Comparison of ENCODE assay signal across 1 cellular context in genomic region chr13:108919036-108919907, GRCh38.
TF ChIP-seq lines count a peak whose summit lies in the region.

No MANE protein-coding gene starts in this region.

TF ChIP-seq in GM23338, 12 proteins besides CTCF, POLR2A, EP300 and RAD21 (continued from another document):
- TF ChIP-seq REST (IDR thresholded peaks at IDR 0.05; ENCODE audit: unreplicated experiment) (no peak), ZNF114 (CRISPR knock-in tag; IDR thresholded peaks at IDR 0.05) (no peak), POLR2AphosphoS5 (IDR thresholded peaks at IDR 0.05; ENCODE audit: low read depth) (no peak), EZH2 (IDR thresholded peaks at IDR 0.05; ENCODE audit: low read depth, unreplicated experiment) (no peak), JUNB (IDR thresholded peaks at IDR 0.05; ENCODE audit: unreplicated experiment) (no peak), ZNF331 (CRISPR knock-in tag; IDR thresholded peaks at IDR 0.05; ENCODE audit: low read depth) (no peak), EZH2phosphoT487 (IDR thresholded peaks at IDR 0.05; ENCODE audit: unreplicated experiment) (no peak), NANOG (IDR thresholded peaks at IDR 0.05; ENCODE audit: borderline replicate concordance) (no peak)
- TF ChIP-seq, protein P1, sequence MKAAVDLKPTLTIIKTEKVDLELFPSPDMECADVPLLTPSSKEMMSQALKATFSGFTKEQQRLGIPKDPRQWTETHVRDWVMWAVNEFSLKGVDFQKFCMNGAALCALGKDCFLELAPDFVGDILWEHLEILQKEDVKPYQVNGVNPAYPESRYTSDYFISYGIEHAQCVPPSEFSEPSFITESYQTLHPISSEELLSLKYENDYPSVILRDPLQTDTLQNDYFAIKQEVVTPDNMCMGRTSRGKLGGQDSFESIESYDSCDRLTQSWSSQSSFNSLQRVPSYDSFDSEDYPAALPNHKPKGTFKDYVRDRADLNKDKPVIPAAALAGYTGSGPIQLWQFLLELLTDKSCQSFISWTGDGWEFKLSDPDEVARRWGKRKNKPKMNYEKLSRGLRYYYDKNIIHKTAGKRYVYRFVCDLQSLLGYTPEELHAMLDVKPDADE (IDR thresholded peaks at IDR 0.05) = no peak
- TF ChIP-seq, protein P2, sequence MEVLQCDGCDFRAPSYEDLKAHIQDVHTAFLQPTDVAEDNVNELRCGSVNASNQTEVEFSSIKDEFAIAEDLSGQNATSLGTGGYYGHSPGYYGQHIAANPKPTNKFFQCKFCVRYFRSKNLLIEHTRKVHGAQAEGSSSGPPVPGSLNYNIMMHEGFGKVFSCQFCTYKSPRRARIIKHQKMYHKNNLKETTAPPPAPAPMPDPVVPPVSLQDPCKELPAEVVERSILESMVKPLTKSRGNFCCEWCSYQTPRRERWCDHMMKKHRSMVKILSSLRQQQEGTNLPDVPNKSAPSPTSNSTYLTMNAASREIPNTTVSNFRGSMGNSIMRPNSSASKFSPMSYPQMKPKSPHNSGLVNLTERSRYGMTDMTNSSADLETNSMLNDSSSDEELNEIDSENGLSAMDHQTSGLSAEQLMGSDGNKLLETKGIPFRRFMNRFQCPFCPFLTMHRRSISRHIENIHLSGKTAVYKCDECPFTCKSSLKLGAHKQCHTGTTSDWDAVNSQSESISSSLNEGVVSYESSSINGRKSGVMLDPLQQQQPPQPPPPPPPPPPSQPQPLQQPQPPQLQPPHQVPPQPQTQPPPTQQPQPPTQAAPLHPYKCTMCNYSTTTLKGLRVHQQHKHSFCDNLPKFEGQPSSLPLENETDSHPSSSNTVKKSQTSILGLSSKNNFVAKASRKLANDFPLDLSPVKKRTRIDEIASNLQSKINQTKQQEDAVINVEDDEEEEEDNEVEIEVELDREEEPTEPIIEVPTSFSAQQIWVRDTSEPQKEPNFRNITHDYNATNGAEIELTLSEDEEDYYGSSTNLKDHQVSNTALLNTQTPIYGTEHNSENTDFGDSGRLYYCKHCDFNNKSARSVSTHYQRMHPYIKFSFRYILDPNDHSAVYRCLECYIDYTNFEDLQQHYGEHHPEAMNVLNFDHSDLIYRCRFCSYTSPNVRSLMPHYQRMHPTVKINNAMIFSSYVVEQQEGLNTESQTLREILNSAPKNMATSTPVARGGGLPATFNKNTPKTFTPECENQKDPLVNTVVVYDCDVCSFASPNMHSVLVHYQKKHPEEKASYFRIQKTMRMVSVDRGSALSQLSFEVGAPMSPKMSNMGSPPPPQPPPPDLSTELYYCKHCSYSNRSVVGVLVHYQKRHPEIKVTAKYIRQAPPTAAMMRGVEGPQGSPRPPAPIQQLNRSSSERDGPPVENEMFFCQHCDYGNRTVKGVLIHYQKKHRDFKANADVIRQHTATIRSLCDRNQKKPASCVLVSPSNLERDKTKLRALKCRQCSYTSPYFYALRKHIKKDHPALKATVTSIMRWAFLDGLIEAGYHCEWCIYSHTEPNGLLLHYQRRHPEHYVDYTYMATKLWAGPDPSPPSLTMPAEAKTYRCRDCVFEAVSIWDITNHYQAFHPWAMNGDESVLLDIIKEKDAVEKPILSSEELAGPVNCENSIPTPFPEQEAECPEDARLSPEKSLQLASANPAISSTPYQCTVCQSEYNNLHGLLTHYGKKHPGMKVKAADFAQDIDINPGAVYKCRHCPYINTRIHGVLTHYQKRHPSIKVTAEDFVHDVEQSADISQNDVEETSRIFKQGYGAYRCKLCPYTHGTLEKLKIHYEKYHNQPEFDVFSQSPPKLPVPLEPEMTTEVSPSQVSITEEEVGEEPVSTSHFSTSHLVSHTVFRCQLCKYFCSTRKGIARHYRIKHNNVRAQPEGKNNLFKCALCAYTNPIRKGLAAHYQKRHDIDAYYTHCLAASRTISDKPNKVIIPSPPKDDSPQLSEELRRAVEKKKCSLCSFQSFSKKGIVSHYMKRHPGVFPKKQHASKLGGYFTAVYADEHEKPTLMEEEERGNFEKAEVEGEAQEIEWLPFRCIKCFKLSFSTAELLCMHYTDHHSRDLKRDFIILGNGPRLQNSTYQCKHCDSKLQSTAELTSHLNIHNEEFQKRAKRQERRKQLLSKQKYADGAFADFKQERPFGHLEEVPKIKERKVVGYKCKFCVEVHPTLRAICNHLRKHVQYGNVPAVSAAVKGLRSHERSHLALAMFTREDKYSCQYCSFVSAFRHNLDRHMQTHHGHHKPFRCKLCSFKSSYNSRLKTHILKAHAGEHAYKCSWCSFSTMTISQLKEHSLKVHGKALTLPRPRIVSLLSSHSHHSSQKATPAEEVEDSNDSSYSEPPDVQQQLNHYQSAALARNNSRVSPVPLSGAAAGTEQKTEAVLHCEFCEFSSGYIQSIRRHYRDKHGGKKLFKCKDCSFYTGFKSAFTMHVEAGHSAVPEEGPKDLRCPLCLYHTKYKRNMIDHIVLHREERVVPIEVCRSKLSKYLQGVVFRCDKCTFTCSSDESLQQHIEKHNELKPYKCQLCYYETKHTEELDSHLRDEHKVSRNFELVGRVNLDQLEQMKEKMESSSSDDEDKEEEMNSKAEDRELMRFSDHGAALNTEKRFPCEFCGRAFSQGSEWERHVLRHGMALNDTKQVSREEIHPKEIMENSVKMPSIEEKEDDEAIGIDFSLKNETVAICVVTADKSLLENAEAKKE (CRISPR knock-in tag; IDR thresholded peaks at IDR 0.05) = no peak
